Comparison of ENCODE assay signal across 1 cellular context in genomic region chr13:23497186-23497585, GRCh38.
TF ChIP-seq lines count a peak whose summit lies in the region.

No MANE protein-coding gene starts in this region.

TF ChIP-seq in GM23338, 12 proteins besides CTCF, POLR2A, EP300 and RAD21 (continued from another document):
- no peak for TF ChIP-seq ZNF462 (CRISPR knock-in tag; IDR thresholded peaks at IDR 0.05)
- no peak for TF ChIP-seq CREB1 (CRISPR knock-in tag; IDR thresholded peaks at IDR 0.05; ENCODE audit: low read depth)
- TF ChIP-seq EZH2phosphoT487 (IDR thresholded peaks at IDR 0.05; ENCODE audit: unreplicated experiment): no peak
